10 cellular contexts compared by ENCODE assay signal in genomic region chr5:157219491-157220271, GRCh38. TPM values are rescaled to one million over a fixed set of nuclear protein-coding genes. Genes with fewer than 3 reads are reported as not detected.
DNase-seq lines count a peak whose midpoint lies in the region; ATAC-seq, FAIRE-seq and TF ChIP-seq lines count a peak whose summit lies in the region.
"Had no signal": no experiment of that assay in that cellular context is flagged by ENCODE, and none has a peak within 500 bp of the region (broad histone marks: within the 10 kb centered on the region; RNA-seq: fewer than 3 reads in every experiment).

No MANE protein-coding gene starts in this region.

- no peaks in the 10 kb centered on the region for H3F3A ChIP-seq in PC-3 (ENCODE audit: low read length, unreplicated experiment)

- FAIRE-seq in kidney (lab: Jason Lieb, UNC), result no peak

- no peaks in the 10 kb centered on the region for H3K79me2 ChIP-seq in PC-3 (ENCODE audit: low read length)

- H3K9me3 ChIP-seq in CD8-positive, alpha-beta T cell (ENCODE audit: low read length), result no peaks in the 10 kb centered on the region
- H3K9me3 ChIP-seq in PC-3 (ENCODE audit: low read length), result no peaks in the 10 kb centered on the region
- H3K9me3 ChIP-seq in gastrocnemius medialis, result no peaks in the 10 kb centered on the region
- H3K9me3 ChIP-seq in kidney (ENCODE audit: control insufficient read depth in 1 of 2, low read length in 2 of 2), result no peaks in the 10 kb centered on the region

- intact Hi-C loops in CD8-positive, alpha-beta T cell (cut with DNase I, micrococcal nuclease), result loop anchor here (5.0 kb wide), 2 partner anchors 33 to 72 kb away; no protein-coding TSS in a partner anchor
- intact Hi-C loops in PC-3 (cut with micrococcal nuclease) (no loop called here), gastrocnemius medialis (cut with DNase I; ENCODE audit: low total_unique reads) (no loop called here), kidney (cut with DNase I) (no loop called here)

- no peak overlapping the region for H3K9ac ChIP-seq in PC-3 (ENCODE audit: low read length)
- H3K9ac ChIP-seq in kidney (ENCODE audit: low read length in 2 of 2), result no peak overlapping the region

- H3K4me3 ChIP-seq in CD8-positive, alpha-beta T cell (ENCODE audit: low read depth, low read length), result no peak overlapping the region
- H3K4me3 ChIP-seq in PC-3 (ENCODE audit: low read length) (no peak overlapping the region), gastrocnemius medialis (no peak overlapping the region), kidney (ENCODE audit: low read length in 2 of 2) (no peak overlapping the region)

- H3K27me3 Mint-ChIP-seq in CD8-positive, alpha-beta T cell (ENCODE audit: low read depth), result no peaks in the 10 kb centered on the region
- no peaks in the 10 kb centered on the region for H3K27me3 Mint-ChIP-seq in activated naive CD4-positive, alpha-beta T cell treated with anti-CD3 and anti-CD28 coated beads, Interleukin-2, amount 50 U/mL, for 24 hours

- no peaks in the 10 kb centered on the region for H3K9me2 ChIP-seq in PC-3 (replicated peaks; ENCODE audit: low read length)

- no peak overlapping the region for H3K4me2 ChIP-seq in PC-3 (ENCODE audit: low read length)

- no peaks in the 10 kb centered on the region for H3K27me3 ChIP-seq in CD8-positive, alpha-beta T cell (ENCODE audit: insufficient read depth, low read length)
- H3K27me3 ChIP-seq in PC-3 (ENCODE audit: low read length) (no peaks in the 10 kb centered on the region), gastrocnemius medialis (no peaks in the 10 kb centered on the region)

- H3K9me3 Mint-ChIP-seq in CD8-positive, alpha-beta T cell, result no peaks in the 10 kb centered on the region
- H3K9me3 Mint-ChIP-seq in activated naive CD4-positive, alpha-beta T cell treated with anti-CD3 and anti-CD28 coated beads, Interleukin-2, amount 50 U/mL, for 24 hours, result no peaks in the 10 kb centered on the region
- H3K9me3 Mint-ChIP-seq: dendritic cell treated with granulocyte-macrophage colony-stimulating factor and Interleukin-4, amounts not matched to agents 40 ng/mL and 50 ng/mL, for 4 days had no signal

- H3K4me1 ChIP-seq in CD8-positive, alpha-beta T cell (ENCODE audit: insufficient read depth, low read length), result peaks cover 85% of the 10 kb centered on the region
- H3K4me1 ChIP-seq in PC-3 (ENCODE audit: insufficient read depth, low read length) (no peaks in the 10 kb centered on the region), gastrocnemius medialis (no peaks in the 10 kb centered on the region), kidney (ENCODE audit: control insufficient read depth in 1 of 2, insufficient read depth in 1 of 2, low read depth in 1 of 2, low read length in 2 of 2) (no peaks in the 10 kb centered on the region)

- no TSS peak for BruUV-seq in PC-3 (replicated peaks; lab: Mats Ljungman, UMichigan)

- in situ Hi-C loops in gastrocnemius medialis (cut with MboI; ENCODE audit: low sequenced_read_pairs in 4 of 4), result no loop called here

- no peaks in the 10 kb centered on the region for H4K20me1 ChIP-seq in PC-3 (ENCODE audit: low read length)

- peaks cover 94% of the 10 kb centered on the region for H3K36me3 Mint-ChIP-seq in CD8-positive, alpha-beta T cell
- H3K36me3 Mint-ChIP-seq in activated naive CD4-positive, alpha-beta T cell treated with anti-CD3 and anti-CD28 coated beads, Interleukin-2, amount 50 U/mL, for 24 hours, result peaks cover 58% of the 10 kb centered on the region

- peaks cover 72% of the 10 kb centered on the region for H3K36me3 ChIP-seq in CD8-positive, alpha-beta T cell (ENCODE audit: insufficient read depth, low read length)
- H3K36me3 ChIP-seq in PC-3 (ENCODE audit: low read depth, low read length), result no peaks in the 10 kb centered on the region
- no peaks in the 10 kb centered on the region for H3K36me3 ChIP-seq in gastrocnemius medialis
- H3K36me3 ChIP-seq in kidney (ENCODE audit: control insufficient read depth in 1 of 2, insufficient read depth in 2 of 2, low read length in 2 of 2), result no peaks in the 10 kb centered on the region

- no peak for TF ChIP-seq CTCF in CD8-positive, alpha-beta T cell (IDR thresholded peaks at IDR 0.05)
- TF ChIP-seq CTCF in PC-3 (conservative IDR thresholded peaks at IDR 0.05; ENCODE audit: low read depth, low read length), result no peak
- no peak for TF ChIP-seq CTCF in gastrocnemius medialis (IDR thresholded peaks at IDR 0.05 in 4 of 5, conservative IDR thresholded peaks at IDR 0.05 in 1 of 5)
- TF ChIP-seq CTCF in kidney (IDR thresholded peaks at IDR 0.05; ENCODE audit: borderline replicate concordance, extremely low read depth, insufficient read depth), result no peak

- POLR2A ChIA-PET in CD8-positive, alpha-beta T cell (lab: Charles Lee), result interaction anchor here (1.1 to 6.8 kb wide), 6 partner anchors 16 to 77 kb away, joined by 3 to 87 read pairs (median 6); partner anchors contain the start of gene MED7
- POLR2A ChIA-PET in PC-3 (lab: Charles Lee; ENCODE audit: unreplicated experiment), result interaction anchor here (0.7 kb wide), 1 partner anchor 244 kb away, joined by 12 read pairs; no protein-coding TSS in a partner anchor

- peak overlapping the region; percentile 91 for H3K27ac Mint-ChIP-seq in CD8-positive, alpha-beta T cell
- peak overlapping the region; percentile 91 for H3K27ac Mint-ChIP-seq in activated naive CD4-positive, alpha-beta T cell treated with anti-CD3 and anti-CD28 coated beads, Interleukin-2, amount 50 U/mL, for 24 hours
- H3K27ac Mint-ChIP-seq: dendritic cell treated with granulocyte-macrophage colony-stimulating factor and Interleukin-4, amounts not matched to agents 40 ng/mL and 50 ng/mL, for 4 days had no signal

- ATAC-seq in CD8-positive, alpha-beta T cell, result no peak
- peak; percentile 64 for ATAC-seq in GM19351 (IDR thresholded peaks at IDR 0.05; ENCODE audit: unreplicated experiment)
- peak; percentile 38 for ATAC-seq in HG03064 (IDR thresholded peaks at IDR 0.05; ENCODE audit: low read depth, unreplicated experiment)
- no peak for ATAC-seq in PC-3
- no peak for ATAC-seq in gastrocnemius medialis

- CTCF ChIA-PET in CD8-positive, alpha-beta T cell (lab: Charles Lee), result interaction anchor here (0.9 to 3.6 kb wide), 6 partner anchors 11 to 77 kb away, joined by 3 to 18 read pairs (median 8); partner anchors contain the start of gene MED7
- CTCF ChIA-PET in PC-3 (lab: Charles Lee), result no interaction called here

- no peak for DNase-seq in CD8-positive, alpha-beta T cell
- no peak for DNase-seq in PC-3
- DNase-seq in NCI-H69 (lab: John Stamatoyannopoulos, UW), result no peak
- no peak for DNase-seq in gastrocnemius medialis
- no peak for DNase-seq in kidney
- DNase-seq: KG1 had no signal

- peak overlapping the region; percentile 40 for H3K4me3 Mint-ChIP-seq in CD8-positive, alpha-beta T cell
- peak overlapping the region; percentile 76 for H3K4me3 Mint-ChIP-seq in activated naive CD4-positive, alpha-beta T cell treated with anti-CD3 and anti-CD28 coated beads, Interleukin-2, amount 50 U/mL, for 24 hours
- H3K4me3 Mint-ChIP-seq: dendritic cell treated with granulocyte-macrophage colony-stimulating factor and Interleukin-4, amounts not matched to agents 40 ng/mL and 50 ng/mL, for 4 days had no signal

- TF ChIP-seq POLR2A in gastrocnemius medialis (IDR thresholded peaks at IDR 0.05), result no peak

- H2AFZ ChIP-seq in PC-3 (ENCODE audit: low read length), result no peak overlapping the region

- no peak overlapping the region for H3K27ac ChIP-seq in CD8-positive, alpha-beta T cell (ENCODE audit: low read depth, low read length)
- H3K27ac ChIP-seq in PC-3 (ENCODE audit: low read length) (no peak overlapping the region), gastrocnemius medialis (no peak overlapping the region), kidney (ENCODE audit: low read depth in 2 of 2, low read length in 2 of 2) (no peak overlapping the region)

- peaks cover 87% of the 10 kb centered on the region for H3K4me1 Mint-ChIP-seq in CD8-positive, alpha-beta T cell (ENCODE audit: low read depth)
- H3K4me1 Mint-ChIP-seq in activated naive CD4-positive, alpha-beta T cell treated with anti-CD3 and anti-CD28 coated beads, Interleukin-2, amount 50 U/mL, for 24 hours, result peaks cover 81% of the 10 kb centered on the region

RNA-seq across cellular contexts. Expression of gene ITK, which starts 39.0 kb away (rescaled TPM):
- total RNA-seq in CD8-positive, alpha-beta T cell, result 100 to 1,000 TPM; 222 to 231 TPM
- total RNA-seq in PC-3 (2014; rRNA removed) (0.58 and 0.69 TPM in 2 replicates), gastrocnemius medialis (1 to 10 TPM in 1 of 4 donors, under 1 TPM in 3; 0.12 to 2.2 (median 0.35) TPM), kidney (14.0 TPM)
- polyA plus RNA-seq in kidney (ENCODE audit: insufficient read depth, low read depth, low replicate concordance), result 0.11 TPM

RNA-seq across cellular contexts. Expression of gene CYFIP2, which starts 46.2 kb away (rescaled TPM):
- 100 to 1,000 TPM; 270 to 304 TPM for total RNA-seq in CD8-positive, alpha-beta T cell
- total RNA-seq in PC-3 (2014; rRNA removed) (30.4 and 36.0 TPM in 2 replicates), gastrocnemius medialis (10 to 100 TPM in 2 of 4 donors, 1 to 10 TPM in 2; 5.9 to 15.5 (median 10.7) TPM), kidney (128 TPM)
- 217 TPM for polyA plus RNA-seq in kidney (ENCODE audit: insufficient read depth, low read depth, low replicate concordance)

RNA-seq across cellular contexts. Expression of gene GARIN3, which starts 53.6 kb away (rescaled TPM):
- total RNA-seq in CD8-positive, alpha-beta T cell, result not detected
- total RNA-seq in PC-3 (2014; rRNA removed) (not detected in 2 replicates), gastrocnemius medialis (not detected), kidney (not detected)
- not detected for polyA plus RNA-seq in kidney (ENCODE audit: insufficient read depth, low read depth, low replicate concordance)

Comparison
In these comparisons a context has a peak if more than half of its experiments do, and no peak if none do; other contexts are left out.
1. ATAC-seq: peak in GM19351 (single experiment) and HG03064 (single experiment); none in CD8-positive, alpha-beta T cell (single experiment), PC-3 (single experiment) and gastrocnemius medialis (0 of 2).
2. RNA of gene ITK, which starts 39.0 kb away (total RNA-seq): 222 to 231 TPM in CD8-positive, alpha-beta T cell; 14.0 TPM in kidney (single experiment), 0.58 to 0.69 TPM in PC-3 and 0.12 to 2.2 TPM in gastrocnemius medialis; every median in the first group is over 10 times any median in the second.
3. intact Hi-C loops: an anchor here in CD8-positive, alpha-beta T cell (5.0 kb wide); none called in PC-3, gastrocnemius medialis and kidney.